2 cellular contexts compared by ENCODE assay signal in the genomic region with DNA sequence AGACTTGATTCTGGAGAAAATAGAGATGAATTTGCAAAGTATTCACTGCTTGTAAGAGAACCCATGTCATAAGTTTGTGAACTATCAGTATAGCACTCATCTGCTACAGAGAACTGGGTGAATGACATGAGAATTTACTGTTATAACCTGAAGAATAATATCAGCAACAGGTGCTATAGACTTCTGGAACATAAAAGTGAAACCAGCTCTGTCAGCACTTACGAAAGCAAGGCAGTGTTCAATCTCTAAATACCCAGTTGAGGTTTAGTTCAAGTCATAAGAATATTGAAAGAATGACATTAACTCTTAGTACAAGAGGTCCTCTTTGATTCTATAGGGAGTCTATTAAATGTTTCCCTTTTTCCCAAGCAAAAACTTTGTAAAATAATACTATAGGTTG.
A peak's percentile ranks its signal among the peaks of the same experiment; 100 is the strongest.
TF ChIP-seq lines count a peak whose summit lies in the region.

No MANE protein-coding gene starts in this region.

TF ChIP-seq in HCT116, 20 proteins besides CTCF, POLR2A, EP300 and RAD21:
- TF ChIP-seq YY1 (IDR thresholded peaks at IDR 0.05; ENCODE audit: extremely low read depth, insufficient replicate concordance, low read depth, low read length) (no peak), EGR1 (IDR thresholded peaks at IDR 0.05; ENCODE audit: low read depth) (no peak), CBX3 (IDR thresholded peaks at IDR 0.05; ENCODE audit: low read depth) (no peak), SIN3A (IDR thresholded peaks at IDR 0.05; ENCODE audit: low read depth) (no peak)
- TF ChIP-seq, protein P1, sequence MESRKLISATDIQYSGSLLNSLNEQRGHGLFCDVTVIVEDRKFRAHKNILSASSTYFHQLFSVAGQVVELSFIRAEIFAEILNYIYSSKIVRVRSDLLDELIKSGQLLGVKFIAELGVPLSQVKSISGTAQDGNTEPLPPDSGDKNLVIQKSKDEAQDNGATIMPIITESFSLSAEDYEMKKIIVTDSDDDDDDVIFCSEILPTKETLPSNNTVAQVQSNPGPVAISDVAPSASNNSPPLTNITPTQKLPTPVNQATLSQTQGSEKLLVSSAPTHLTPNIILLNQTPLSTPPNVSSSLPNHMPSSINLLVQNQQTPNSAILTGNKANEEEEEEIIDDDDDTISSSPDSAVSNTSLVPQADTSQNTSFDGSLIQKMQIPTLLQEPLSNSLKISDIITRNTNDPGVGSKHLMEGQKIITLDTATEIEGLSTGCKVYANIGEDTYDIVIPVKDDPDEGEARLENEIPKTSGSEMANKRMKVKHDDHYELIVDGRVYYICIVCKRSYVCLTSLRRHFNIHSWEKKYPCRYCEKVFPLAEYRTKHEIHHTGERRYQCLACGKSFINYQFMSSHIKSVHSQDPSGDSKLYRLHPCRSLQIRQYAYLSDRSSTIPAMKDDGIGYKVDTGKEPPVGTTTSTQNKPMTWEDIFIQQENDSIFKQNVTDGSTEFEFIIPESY (IDR thresholded peaks at IDR 0.05; ENCODE audit: extremely low read depth, insufficient replicate concordance, low read length) = no peak

TF ChIP-seq in HepG2, 621 proteins besides CTCF, POLR2A, EP300 and RAD21:
- TF ChIP-seq SRSF1 (optimal IDR thresholded peaks at IDR 0.05; ENCODE audit: low read depth, low read length) (no peak), KLF9 (CRISPR knock-in tag; IDR thresholded peaks at IDR 0.05; ENCODE audit: low read depth) (no peak), MAFK (conservative IDR thresholded peaks at IDR 0.05 in 1 of 2, IDR thresholded peaks at IDR 0.05 in 1 of 2; ENCODE audit: low read length in 2 of 2) (peak; percentile 53 to 67; a peak in 3 of 4 replicates), MAFF (IDR thresholded peaks at IDR 0.05; ENCODE audit: low read depth, low read length) (peak; percentile 67)
